Comparison of ENCODE assay signal across 14 cellular contexts in the genomic region with DNA sequence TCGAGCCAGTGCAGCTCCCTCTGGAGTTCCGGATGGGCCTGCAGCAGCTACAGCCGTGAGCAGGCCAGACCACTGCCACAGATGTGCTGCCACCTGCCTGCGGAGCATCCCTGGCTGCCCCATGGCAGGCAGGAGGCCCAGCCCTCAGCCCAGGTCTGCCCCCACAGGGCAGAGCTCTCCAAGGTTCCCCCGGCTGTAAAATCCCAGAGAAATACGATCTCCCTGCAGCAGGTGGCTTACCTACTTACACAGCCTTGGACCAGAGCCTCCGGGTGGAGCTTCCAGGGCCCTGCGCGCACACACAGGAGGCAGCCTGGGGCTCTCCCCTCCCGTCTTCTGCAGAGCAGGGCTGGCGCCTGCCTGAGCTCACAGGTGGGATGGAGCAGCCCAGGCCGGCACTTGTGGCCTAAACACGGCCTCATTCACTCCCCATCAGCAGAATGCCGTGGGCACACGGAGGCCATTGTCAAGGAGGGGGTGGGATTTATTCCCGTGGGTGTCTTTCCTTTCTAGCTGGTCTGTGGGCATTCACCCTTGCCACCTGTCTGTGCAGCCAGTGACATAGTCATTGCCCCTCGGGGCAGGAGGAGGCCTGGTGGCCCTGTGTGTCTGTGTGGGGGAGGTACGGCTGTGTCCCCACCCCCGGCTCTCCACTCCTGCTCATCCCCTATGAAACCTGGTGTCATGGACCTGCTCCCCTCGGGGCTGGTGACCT.
DNase-seq lines count a peak whose midpoint lies in the region; ATAC-seq and TF ChIP-seq lines count a peak whose summit lies in the region.
"Had no signal": no experiment of that assay in that cellular context is flagged by ENCODE, and none has a peak within 500 bp of the region (broad histone marks: within the 10 kb centered on the region; RNA-seq: fewer than 3 reads in every experiment).

No MANE protein-coding gene starts in this region.

- no peaks in the 10 kb centered on the region for H3K27me3 Mint-ChIP-seq in activated CD8-positive, alpha-beta memory T cell treated with anti-CD3 and anti-CD28 coated beads, Interleukin-2, amount 10 ng/mL, durations not matched to agents 7 days and 5 days
- peaks cover 7% of the 10 kb centered on the region for H3K27me3 Mint-ChIP-seq in glutamatergic neuron (ENCODE audit: unreplicated experiment)
- no peaks in the 10 kb centered on the region for H3K27me3 Mint-ChIP-seq in T-helper 2 cell treated with Interferon-gamma antibody and Interleukin-4, amounts not matched to agents 5 μg/mL and 100 μg/mL, for 36 hours (ENCODE audit: low read depth)

- H3K27ac Mint-ChIP-seq in activated CD8-positive, alpha-beta memory T cell treated with anti-CD3 and anti-CD28 coated beads, Interleukin-2, amount 10 ng/mL, durations not matched to agents 7 days and 5 days, result no peak overlapping the region
- peak overlapping the region; percentile 59 for H3K27ac Mint-ChIP-seq in glutamatergic neuron (ENCODE audit: unreplicated experiment)
- H3K27ac Mint-ChIP-seq in T-helper 2 cell treated with Interferon-gamma antibody and Interleukin-4, amounts not matched to agents 5 μg/mL and 100 μg/mL, for 36 hours, result no peak overlapping the region

- H3K9me3 ChIP-seq in MG63, result no peaks in the 10 kb centered on the region
- H3K9me3 ChIP-seq: left ventricle myocardium inferior, tibial artery had no signal

- no peaks in the 10 kb centered on the region for H3K4me1 Mint-ChIP-seq in activated CD8-positive, alpha-beta memory T cell treated with anti-CD3 and anti-CD28 coated beads, Interleukin-2, amount 10 ng/mL, durations not matched to agents 7 days and 5 days
- H3K4me1 Mint-ChIP-seq in glutamatergic neuron (ENCODE audit: low read depth, unreplicated experiment), result peaks cover 30% of the 10 kb centered on the region
- H3K4me1 Mint-ChIP-seq in T-helper 2 cell treated with Interferon-gamma antibody and Interleukin-4, amounts not matched to agents 5 μg/mL and 100 μg/mL, for 36 hours (ENCODE audit: low read depth), result no peaks in the 10 kb centered on the region

- H3K4me3 ChIP-seq in coronary artery (no peak overlapping the region), MG63 (no peak overlapping the region)
- H3K4me3 ChIP-seq: left ventricle myocardium inferior, tibial artery had no signal

- TF ChIP-seq CTCF in glutamatergic neuron (IDR thresholded peaks at IDR 0.05; ENCODE audit: partially characterized antibody, unreplicated experiment) (no peak), coronary artery (IDR thresholded peaks at IDR 0.05) (no peak)

- no peaks in the 10 kb centered on the region for H3K9me3 Mint-ChIP-seq in activated CD8-positive, alpha-beta memory T cell treated with anti-CD3 and anti-CD28 coated beads, Interleukin-2, amount 10 ng/mL, durations not matched to agents 7 days and 5 days (ENCODE audit: low read depth)
- peaks cover 14% of the 10 kb centered on the region for H3K9me3 Mint-ChIP-seq in glutamatergic neuron (ENCODE audit: unreplicated experiment)
- no peaks in the 10 kb centered on the region for H3K9me3 Mint-ChIP-seq in T-helper 2 cell treated with Interferon-gamma antibody and Interleukin-4, amounts not matched to agents 5 μg/mL and 100 μg/mL, for 36 hours
- H3K9me3 Mint-ChIP-seq: neural crest cell had no signal

- no peaks in the 10 kb centered on the region for H3K36me3 ChIP-seq in MG63

- no peak overlapping the region for H3K4me3 Mint-ChIP-seq in activated CD8-positive, alpha-beta memory T cell treated with anti-CD3 and anti-CD28 coated beads, Interleukin-2, amount 10 ng/mL, durations not matched to agents 7 days and 5 days
- no peak overlapping the region for H3K4me3 Mint-ChIP-seq in glutamatergic neuron (ENCODE audit: unreplicated experiment)
- H3K4me3 Mint-ChIP-seq in T-helper 2 cell treated with Interferon-gamma antibody and Interleukin-4, amounts not matched to agents 5 μg/mL and 100 μg/mL, for 36 hours, result no peak overlapping the region
- H3K4me3 Mint-ChIP-seq: neural crest cell had no signal

- no peak for DNase-seq in activated CD8-positive, alpha-beta memory T cell treated with anti-CD3 and anti-CD28 coated beads, Interleukin-2, amount 10 ng/mL, durations not matched to agents 7 days and 5 days
- no peak for DNase-seq in activated CD8-positive, alpha-beta memory T cell treated with anti-CD3 and anti-CD28 coated beads, Interleukin-2, amount 50 U/mL, for 4 hours
- peak; percentile 8 for DNase-seq in NCI-H345 treated with DMSO at 0.1 percent for 48 hours (lab: John Stamatoyannopoulos, UW; ENCODE audit: unreplicated experiment)
- DNase-seq in glutamatergic neuron, result no peak
- DNase-seq in T-helper 2 cell treated with Interferon-gamma antibody and Interleukin-4, amounts not matched to agents 5 μg/mL and 100 μg/mL, for 36 hours (ENCODE audit: low spot score), result no peak
- no peak for DNase-seq in COLO829 (ENCODE audit: low spot score)
- no peak for DNase-seq in coronary artery (ENCODE audit: low spot score)
- DNase-seq in MG63, result no peak
- DNase-seq: ACHN, foreskin melanocyte, left ventricle myocardium inferior, tibial artery had no signal

- CTCF ChIA-PET in activated CD8-positive, alpha-beta memory T cell treated with anti-CD3 and anti-CD28 coated beads, Interleukin-2, amount 10 ng/mL, durations not matched to agents 7 days and 5 days (lab: Charles Lee), result interaction anchor here (0.9 to 1.1 kb wide), 2 partner anchors 12 to 17 kb away, joined by 3 to 4 read pairs; no protein-coding TSS in a partner anchor

- no peaks in the 10 kb centered on the region for H3K36me3 Mint-ChIP-seq in activated CD8-positive, alpha-beta memory T cell treated with anti-CD3 and anti-CD28 coated beads, Interleukin-2, amount 10 ng/mL, durations not matched to agents 7 days and 5 days
- peaks cover 10% of the 10 kb centered on the region for H3K36me3 Mint-ChIP-seq in glutamatergic neuron (ENCODE audit: unreplicated experiment)
- peaks cover 5% of the 10 kb centered on the region for H3K36me3 Mint-ChIP-seq in T-helper 2 cell treated with Interferon-gamma antibody and Interleukin-4, amounts not matched to agents 5 μg/mL and 100 μg/mL, for 36 hours (ENCODE audit: low read depth)

- H3K27me3 ChIP-seq in MG63, result no peaks in the 10 kb centered on the region
- H3K27me3 ChIP-seq: tibial artery had no signal

- peak; percentile 21 for ATAC-seq in activated CD8-positive, alpha-beta memory T cell treated with anti-CD3 and anti-CD28 coated beads, Interleukin-2, amount 10 ng/mL, durations not matched to agents 7 days and 5 days

- H3K27ac ChIP-seq in coronary artery, result no peak overlapping the region
- H3K27ac ChIP-seq: HL-60, left ventricle myocardium inferior, tibial artery had no signal
